In genomic region chrX:55714111-55714510, GRCh38 we compare ENCODE assay signal across 19 cellular contexts.
"Had no signal": no experiment of that assay in that cellular context is flagged by ENCODE, and none has a peak within 500 bp of the region (broad histone marks: within the 10 kb centered on the region; RNA-seq: fewer than 3 reads in every experiment).

No MANE protein-coding gene starts in this region.

- H3K36me3 Mint-ChIP-seq: activated naive CD8-positive, alpha-beta T cell treated with anti-CD3 and anti-CD28 coated beads, Interleukin-2, amount 10 ng/mL, durations not matched to agents 7 days and 5 days had no signal

- H3K9me3 ChIP-seq: colonic mucosa, esophagus squamous epithelium, gastrocnemius medialis had no signal

- ATAC-seq: activated CD8-positive, alpha-beta T cell treated with anti-CD3 and anti-CD28 coated beads, Interleukin-2, amount 10 ng/mL, durations not matched to agents 7 days and 5 days; gastrocnemius medialis; right cardiac atrium; stimulated activated naive CD8-positive, alpha-beta T cell treated with anti-CD3 and anti-CD28 coated beads, Interleukin-15, Interleukin-2, amounts not matched to agents 100 U/mL and 50 U/mL, for 24 hours; T-helper 17 cell had no signal

- H3K27ac Mint-ChIP-seq: activated CD4-positive, alpha-beta T cell treated with anti-CD3 and anti-CD28 coated beads, Interleukin-2, amount 10 ng/mL, durations not matched to agents 7 days and 5 days; activated CD8-positive, alpha-beta T cell treated with anti-CD3 and anti-CD28 coated beads, Interleukin-2, amount 10 ng/mL, durations not matched to agents 7 days and 5 days; activated naive CD8-positive, alpha-beta T cell treated with anti-CD3 and anti-CD28 coated beads, Interleukin-2, amount 10 ng/mL, durations not matched to agents 7 days and 5 days; nephron; T-helper 17 cell had no signal

- DNase-seq: activated CD4-positive, alpha-beta T cell treated with anti-CD3 and anti-CD28 coated beads, Interleukin-2, amount 10 ng/mL, durations not matched to agents 7 days and 5 days; activated CD4-positive, CD25-positive, alpha-beta regulatory T cell treated with anti-CD3 and anti-CD28 coated beads, Interleukin-2, amount 50 U/mL, for 72 hours; activated CD8-positive, alpha-beta T cell treated with anti-CD3 and anti-CD28 coated beads, Interleukin-2, amount 10 ng/mL, durations not matched to agents 7 days and 5 days; activated naive CD4-positive, alpha-beta T cell; activated naive CD8-positive, alpha-beta T cell treated with anti-CD3 and anti-CD28 coated beads, Interleukin-2, amount 10 ng/mL, durations not matched to agents 7 days and 5 days; activated T-cell treated with anti-CD3 and anti-CD28 coated beads, Interleukin-2, amount 50 U/mL, for 1 hour; amniotic stem cell; colonic mucosa; esophagus squamous epithelium; gastrocnemius medialis; mesenchymal stem cell; nucleus accumbens; right cardiac atrium; stimulated activated CD4-positive, alpha-beta T cell treated with anti-CD3 and anti-CD28 coated beads, Interleukin-4, amount 100 ng/mL, for 4 hours; stimulated activated naive CD8-positive, alpha-beta T cell treated with anti-CD3 and anti-CD28 coated beads, Interleukin-15, Interleukin-2, amounts not matched to agents 100 U/mL and 50 U/mL, for 24 hours; T-helper 17 cell; WERI-Rb-1 had no signal

- H3K36me3 ChIP-seq: colonic mucosa, esophagus squamous epithelium, gastrocnemius medialis, WERI-Rb-1 had no signal

- H3K9me3 Mint-ChIP-seq: activated naive CD8-positive, alpha-beta T cell treated with anti-CD3 and anti-CD28 coated beads, Interleukin-2, amount 10 ng/mL, durations not matched to agents 7 days and 5 days had no signal

- H3K4me1 ChIP-seq: colonic mucosa, parathyroid adenoma had no signal

- H3K4me3 ChIP-seq: colonic mucosa, esophagus squamous epithelium, gastrocnemius medialis had no signal

- H3K27ac ChIP-seq: colonic mucosa, esophagus squamous epithelium, gastrocnemius medialis, parathyroid adenoma, WERI-Rb-1 had no signal

- H3K27me3 ChIP-seq: colonic mucosa, esophagus squamous epithelium, gastrocnemius medialis had no signal

- H3K4me3 Mint-ChIP-seq: activated CD4-positive, alpha-beta T cell treated with anti-CD3 and anti-CD28 coated beads, Interleukin-2, amount 10 ng/mL, durations not matched to agents 7 days and 5 days; activated CD8-positive, alpha-beta T cell treated with anti-CD3 and anti-CD28 coated beads, Interleukin-2, amount 10 ng/mL, durations not matched to agents 7 days and 5 days; activated naive CD8-positive, alpha-beta T cell treated with anti-CD3 and anti-CD28 coated beads, Interleukin-2, amount 10 ng/mL, durations not matched to agents 7 days and 5 days; nephron; T-helper 17 cell had no signal

- H3K27me3 Mint-ChIP-seq: activated CD4-positive, alpha-beta T cell treated with anti-CD3 and anti-CD28 coated beads, Interleukin-2, amount 10 ng/mL, durations not matched to agents 7 days and 5 days; activated naive CD8-positive, alpha-beta T cell treated with anti-CD3 and anti-CD28 coated beads, Interleukin-2, amount 10 ng/mL, durations not matched to agents 7 days and 5 days; T-helper 17 cell had no signal
